ENCODE assay signal across 11 cellular contexts in the genomic region with DNA sequence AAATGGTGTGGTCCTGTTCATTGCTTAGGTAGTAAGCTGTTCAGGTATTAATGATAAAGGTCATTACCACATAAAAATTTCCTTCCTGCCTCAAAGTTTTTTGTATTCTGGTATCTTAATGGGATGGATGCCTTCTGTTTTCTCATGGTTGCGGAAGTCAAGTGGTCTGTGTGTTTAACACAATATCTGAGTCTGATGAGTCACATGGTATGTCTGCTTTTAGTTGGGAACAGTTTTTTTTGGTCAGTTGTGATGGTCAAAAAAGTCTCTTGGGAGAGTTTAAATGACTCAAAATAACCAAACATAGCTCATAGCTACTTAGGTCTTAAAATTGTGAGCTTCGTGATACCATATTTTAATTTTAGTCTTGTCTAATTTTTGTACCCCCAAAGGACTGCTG. TPM values are rescaled to one million over a fixed set of nuclear protein-coding genes. Genes with fewer than 3 reads are reported as not detected.
DNase-seq lines count a peak whose midpoint lies in the region; ATAC-seq, FAIRE-seq and TF ChIP-seq lines count a peak whose summit lies in the region.
"Had no signal": no experiment of that assay in that cellular context is flagged by ENCODE, and none has a peak within 500 bp of the region (broad histone marks: within the 10 kb centered on the region; RNA-seq: fewer than 3 reads in every experiment).

No MANE protein-coding gene starts in this region.

- H3K27me3 Mint-ChIP-seq in osteocyte (ENCODE audit: unreplicated experiment) (no peaks in the 10 kb centered on the region), T-cell (no peaks in the 10 kb centered on the region)

- no peak overlapping the region for H3K9ac ChIP-seq in GM12878 (ENCODE audit: control insufficient read depth, insufficient read depth, low read length)

- H4K20me1 ChIP-seq in GM12878 (ENCODE audit: control insufficient read depth, insufficient read depth): no peaks in the 10 kb centered on the region

- peak; percentile 82 for ATAC-seq in HG02610 (IDR thresholded peaks at IDR 0.05; ENCODE audit: unreplicated experiment)
- ATAC-seq in GM12878: peak; percentile 67
- no peak for ATAC-seq in GM19328 (IDR thresholded peaks at IDR 0.05; ENCODE audit: unreplicated experiment)
- ATAC-seq in activated naive CD4-positive, alpha-beta T cell treated with anti-CD3 and anti-CD28 coated beads, Interleukin-2, amount 50 U/mL, for 72 hours: no peak
- ATAC-seq in T-cell (replicated peaks in 1 of 4): no peak

- TF ChIP-seq CTCF in GM12878 (IDR thresholded peaks at IDR 0.05 in 2 of 3, conservative IDR thresholded peaks at IDR 0.05 in 1 of 3; ENCODE audit: control insufficient read depth in 2 of 3, extremely low read depth in 1 of 3, insufficient read depth in 1 of 3, low read depth in 3 of 3, low read length in 3 of 3) (no peak), osteocyte (IDR thresholded peaks at IDR 0.05) (no peak)

- no peak for TF ChIP-seq RAD21 in GM12878 (IDR thresholded peaks at IDR 0.05; ENCODE audit: insufficient read depth, low read depth, low read length)

- CTCF ChIA-PET in GM12878 (lab: Yijun Ruan, JAX): interaction anchor here (0.7 to 12.1 kb wide), 20 partner anchors 8 to 400 kb away, joined by 3 to 125 read pairs (median 4); no protein-coding TSS in a partner anchor
- CTCF ChIA-PET in T-cell (lab: Charles Lee): interaction anchor here in 1 of 2 donors (0.5 kb wide), 1 partner anchor 9 kb away, joined by 4 read pairs; no protein-coding TSS in a partner anchor

- TF ChIP-seq EP300 in GM12878 (IDR thresholded peaks at IDR 0.05; ENCODE audit: borderline replicate concordance in 1 of 2, control insufficient read depth in 1 of 2, low read depth in 2 of 2, low read length in 2 of 2): peak; percentile 69 to 77; a peak in 3 of 4 replicates

- H3K4me3 ChIP-seq in GM12878: no peak overlapping the region

- peak overlapping the region; percentile 9 for H3K4me2 ChIP-seq in GM12878 (ENCODE audit: control insufficient read depth, insufficient read depth)

- intact Hi-C loops in GM12878 (cut with micrococcal nuclease; ENCODE audit: unreplicated experiment): no loop called here

- H3K4me1 ChIP-seq in GM12878 (ENCODE audit: control insufficient read depth, insufficient read depth, low read length): peaks cover 28% of the 10 kb centered on the region

- FAIRE-seq in GM12892 (lab: Jason Lieb, UNC) (peak; percentile 88), GM12878 (lab: Jason Lieb, UNC) (peak; percentile 66)
- FAIRE-seq: TTC549 had no signal

- SMC1A ChIA-PET in GM12878 (lab: Charles Lee; ENCODE audit: uncharacterized antibody, unreplicated experiment): interaction anchor here (0.7 to 16.5 kb wide), 24 partner anchors 8 to 269 kb away, joined by 3 to 491 read pairs (median 6); a partner anchor contains a TSS

- H3K79me2 ChIP-seq in GM12878 (ENCODE audit: control insufficient read depth, insufficient read depth, low read length): peaks cover 79% of the 10 kb centered on the region

- H3K36me3 Mint-ChIP-seq in osteocyte (ENCODE audit: unreplicated experiment): peaks cover 12% of the 10 kb centered on the region
- H3K36me3 Mint-ChIP-seq in activated naive CD4-positive, alpha-beta T cell treated with anti-CD3 and anti-CD28 coated beads, Interleukin-2, amount 50 U/mL, for 72 hours: no peaks in the 10 kb centered on the region
- no peaks in the 10 kb centered on the region for H3K36me3 Mint-ChIP-seq in T-cell

- peak overlapping the region; percentile 85 for H3K27ac Mint-ChIP-seq in osteocyte (ENCODE audit: unreplicated experiment)
- H3K27ac Mint-ChIP-seq in activated naive CD4-positive, alpha-beta T cell treated with anti-CD3 and anti-CD28 coated beads, Interleukin-2, amount 50 U/mL, for 72 hours: no peak overlapping the region
- no peak overlapping the region for H3K27ac Mint-ChIP-seq in T-cell

- DNase-seq in GM12892 (ENCODE audit: insufficient read length) (no peak), GM12878 (ENCODE audit: low read depth, low spot score) (peak; percentile 89), osteocyte (ENCODE audit: extremely low spot score, unreplicated experiment) (no peak), T-cell (no peak), HPDE6-E6E7 (ENCODE audit: extremely low spot score) (no peak)
- no peak for DNase-seq in activated naive CD4-positive, alpha-beta T cell treated with anti-CD3 and anti-CD28 coated beads, Interleukin-2, amount 50 U/mL, for 72 hours (ENCODE audit: low spot score in 2 of 2)
- DNase-seq: GDM1, Kasumi-1 had no signal

- POLR2A ChIA-PET in GM12878 (lab: Charles Lee) (interaction anchor here (0.6 to 3.9 kb wide), 24 partner anchors 9 to 123 kb away, joined by 3 to 30 read pairs (median 4); a partner anchor contains a TSS), T-cell (lab: Charles Lee) (no interaction called here)

- no peaks in the 10 kb centered on the region for H3K27me3 ChIP-seq in GM12878 (replicated peaks in 1 of 2; ENCODE audit: control insufficient read depth in 2 of 2, insufficient read depth in 2 of 2, low read length in 1 of 2)

- H3K36me3 ChIP-seq in GM12878 (ENCODE audit: control insufficient read depth in 2 of 2, insufficient read depth in 2 of 2, low read length in 1 of 2): peaks cover 2 to 7% of the 10 kb centered on the region in 2 experiments; a peak in 1 of 4 replicates

- no peaks in the 10 kb centered on the region for H3K9me3 ChIP-seq in GM12878 (replicated peaks; ENCODE audit: control insufficient read depth, insufficient read depth, low read length)

- no peaks in the 10 kb centered on the region for H3K9me3 Mint-ChIP-seq in osteocyte (ENCODE audit: unreplicated experiment)
- no peaks in the 10 kb centered on the region for H3K9me3 Mint-ChIP-seq in activated naive CD4-positive, alpha-beta T cell treated with anti-CD3 and anti-CD28 coated beads, Interleukin-2, amount 50 U/mL, for 72 hours
- no peaks in the 10 kb centered on the region for H3K9me3 Mint-ChIP-seq in T-cell

- TSS peak; percentile 3 for BruUV-seq in GM12878 (replicated peaks; lab: Mats Ljungman, UMichigan)

- H3K4me3 Mint-ChIP-seq in osteocyte (ENCODE audit: unreplicated experiment): peak overlapping the region; percentile 12
- H3K4me3 Mint-ChIP-seq in T-cell: no peak overlapping the region

- in situ Hi-C loops in GM12878 (cut with MboI): no loop called here

- 2% methylated on average over 2 of the region's 2 CpGs for WGBS in GM12878 (ENCODE audit: insufficient coverage, insufficient replicate concordance, low lambda C conversion rate, missing lambda C conversion rate)

- peak overlapping the region; percentile 70; the same call in 1 of the 2 replicates for H3K27ac ChIP-seq in GM12878 (ENCODE audit: control insufficient read depth, insufficient read depth)

- H3K4me1 Mint-ChIP-seq in osteocyte (ENCODE audit: unreplicated experiment) (peaks cover 49% of the 10 kb centered on the region), T-cell (peaks cover 4 to 17% (median 10%) of the 10 kb centered on the region in 3 donors)

- RAD21 ChIA-PET in GM12878 (lab: Charles Lee; ENCODE audit: unreplicated experiment): interaction anchor here (0.8 to 15.9 kb wide), 28 partner anchors 8 to 269 kb away, joined by 3 to 215 read pairs (median 6); a partner anchor contains a TSS

- TF ChIP-seq POLR2A in GM12892 (IDR thresholded peaks at IDR 0.05; ENCODE audit: low read depth, low read length) (no peak), GM12878 (IDR thresholded peaks at IDR 0.05; ENCODE audit: low read depth, low read length) (no peak)

- H2AFZ ChIP-seq in GM12878 (ENCODE audit: control insufficient read depth, low read depth, low read length): no peak overlapping the region

RNA-seq across cellular contexts. Expression of a gene that starts 40.7 kb away (rescaled TPM):
- 93.4 TPM for polyA plus RNA-seq in GM12892 (2012; ENCODE audit: missing spikeins)
- total RNA-seq in GM12878 (2013; cell fraction: nucleolus; rRNA removed): 283 and 300 TPM in 2 replicates
- total RNA-seq in GM12878 (2014; rRNA removed) (92.7 and 120 TPM in 2 replicates), GM12878 (2014; rRNA removed; fragmentation: Illumina TruSeq; extraction: Trizol) (130 and 131 TPM in 2 replicates), GM12878 (2021) (110 and 131 TPM in 2 replicates), osteocyte (75.6 and 81.3 TPM in 2 replicates), T-cell (10 to 100 TPM; 13.5 to 19.6 (median 18.3) TPM)
- 19.4 TPM for polyA plus RNA-seq in GM12878 (2011; ENCODE audit: low read depth)
- polyA plus RNA-seq in GM12878 (2011; rRNA removed) (121 and 218 TPM in 2 replicates), GM12878 (2014; fragmentation: Illumina TruSeq; extraction: Trizol) (134 and 173 TPM in 2 replicates), GM12878 (2014; fragmentation: Nextera tagmentation; extraction: Ambion mirVana) (10 to 100 TPM; 43.0 to 50.2 TPM), GM12878 (2014; rRNA removed) (76.8 and 90.8 TPM in 2 replicates), GM12878 (2016; fragmentation: Nextera tagmentation; extraction: Ambion mirVana) (100 to 1,000 TPM; 144 to 154 TPM)
- 24.3 and 29.2 TPM in 2 replicates for polyA plus RNA-seq in GM12878 (2011; cell fraction: cytosol; rRNA removed)
- 70.9 and 75.1 TPM in 2 replicates for polyA plus RNA-seq in GM12878 (2011; cell fraction: nucleus; rRNA removed)
- polyA plus RNA-seq in GM12878 (2012): 40.8 and 44.4 TPM in 2 replicates
- polyA minus RNA-seq in GM12878 (2011; rRNA and poly(A)+ RNA removed): 41.8 and 75.6 TPM in 2 replicates
- polyA minus RNA-seq in GM12878 (2011; cell fraction: cytosol; rRNA and poly(A)+ RNA removed): 35.9 and 43.5 TPM in 2 replicates
- polyA minus RNA-seq in GM12878 (2011; cell fraction: nucleus; rRNA and poly(A)+ RNA removed): 36.5 and 60.8 TPM in 2 replicates
- total RNA-seq in activated naive CD4-positive, alpha-beta T cell treated with anti-CD3 and anti-CD28 coated beads, Interleukin-2, amount 50 U/mL, for 72 hours: 10 to 100 TPM; 28.0 to 29.4 TPM

RNA-seq across cellular contexts. Expression of a gene that starts 47.9 kb away (rescaled TPM):
- polyA plus RNA-seq in GM12892 (2012; ENCODE audit: missing spikeins): 44.5 TPM
- 49.7 and 52.1 TPM in 2 replicates for total RNA-seq in GM12878 (2013; cell fraction: nucleolus; rRNA removed)
- total RNA-seq in GM12878 (2014; rRNA removed) (37.2 and 40.4 TPM in 2 replicates), GM12878 (2014; rRNA removed; fragmentation: Illumina TruSeq; extraction: Trizol) (53.6 TPM in 2 replicates), GM12878 (2021) (47.2 and 51.7 TPM in 2 replicates), osteocyte (5.5 and 6.4 TPM in 2 replicates), T-cell (1 to 10 TPM in 1 of 5 donors, under 1 TPM in 4; 0.28 to 1.2 (median 0.70) TPM)
- polyA plus RNA-seq in GM12878 (2011; ENCODE audit: low read depth): 13.3 TPM
- polyA plus RNA-seq in GM12878 (2011; rRNA removed) (48.0 and 80.9 TPM in 2 replicates), GM12878 (2014; fragmentation: Illumina TruSeq; extraction: Trizol) (33.9 and 41.1 TPM in 2 replicates), GM12878 (2014; fragmentation: Nextera tagmentation; extraction: Ambion mirVana) (10 to 100 TPM in 1 of 2 experiments, 1 to 10 TPM in 1; 7.9 to 13.1 TPM), GM12878 (2014; rRNA removed) (19.2 and 25.2 TPM in 2 replicates), GM12878 (2016; fragmentation: Nextera tagmentation; extraction: Ambion mirVana) (10 to 100 TPM; 17.6 to 38.1 TPM)
- polyA plus RNA-seq in GM12878 (2011; cell fraction: cytosol; rRNA removed): 14.4 and 15.3 TPM in 2 replicates
- polyA plus RNA-seq in GM12878 (2011; cell fraction: nucleus; rRNA removed): 14.0 and 16.0 TPM in 2 replicates
- 17.7 and 25.6 TPM in 2 replicates for polyA plus RNA-seq in GM12878 (2012)
- polyA minus RNA-seq in GM12878 (2011; rRNA and poly(A)+ RNA removed): 32.5 and 45.8 TPM in 2 replicates
- polyA minus RNA-seq in GM12878 (2011; cell fraction: cytosol; rRNA and poly(A)+ RNA removed): 22.6 and 33.0 TPM in 2 replicates
- 14.7 and 16.2 TPM in 2 replicates for polyA minus RNA-seq in GM12878 (2011; cell fraction: nucleus; rRNA and poly(A)+ RNA removed)
- 10 to 100 TPM in 1 of 2 donors, 1 to 10 TPM in 1; 7.4 to 14.5 TPM for total RNA-seq in activated naive CD4-positive, alpha-beta T cell treated with anti-CD3 and anti-CD28 coated beads, Interleukin-2, amount 50 U/mL, for 72 hours

Comparison
In these comparisons a context has a peak if more than half of its experiments do, and no peak if none do; other contexts are left out.
1. ATAC-seq: peak in HG02610 (single experiment) and GM12878 (single experiment); none in GM19328 (single experiment), activated naive CD4-positive, alpha-beta T cell treated with anti-CD3 and anti-CD28 coated beads, Interleukin-2, amount 50 U/mL, for 72 hours (0 of 2) and T-cell (0 of 4).